In the genomic region with DNA sequence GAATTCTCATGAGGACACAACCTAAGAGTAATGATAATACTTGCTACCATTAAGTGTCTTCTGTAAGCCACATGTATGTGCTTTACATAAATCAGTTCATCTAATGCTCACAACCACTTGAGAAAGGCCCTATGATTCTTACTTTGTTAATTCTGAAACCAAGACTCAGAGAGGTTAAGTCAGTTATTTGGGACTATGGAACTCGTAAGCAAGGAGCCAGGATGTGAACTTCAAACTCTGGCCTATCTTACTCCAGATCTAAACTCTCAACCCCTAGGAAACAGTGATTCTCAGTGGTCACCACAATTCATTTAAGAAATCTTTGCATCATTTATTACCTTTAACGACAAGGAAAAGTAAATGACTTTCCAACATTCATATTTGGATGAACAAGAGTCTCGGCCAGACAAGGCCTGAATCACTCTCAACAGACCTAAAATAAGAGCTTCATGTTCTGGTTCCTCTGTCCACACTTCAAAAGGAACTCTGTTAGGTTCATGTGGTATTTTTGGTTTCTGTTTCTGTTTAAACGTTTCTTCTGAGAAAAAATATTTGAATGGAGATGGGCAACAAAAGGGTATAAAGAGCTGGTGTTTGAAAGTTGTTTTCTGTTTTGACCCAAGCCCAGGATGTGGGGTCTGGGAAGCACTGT, we compare ENCODE assay signal across 11 cellular contexts.
DNase-seq lines count a peak whose midpoint lies in the region; ATAC-seq, FAIRE-seq and TF ChIP-seq lines count a peak whose summit lies in the region.
"Had no signal": no experiment of that assay in that cellular context is flagged by ENCODE, and none has a peak within 500 bp of the region (broad histone marks: within the 10 kb centered on the region; RNA-seq: fewer than 3 reads in every experiment).

No MANE protein-coding gene starts in this region.

- H3K9me3 ChIP-seq in testis = no peaks in the 10 kb centered on the region
- no peaks in the 10 kb centered on the region for H3K9me3 ChIP-seq in HepG2 (ENCODE audit: low read length)

- peak overlapping the region in 2 of 59 donors; percentile 4 to 6 for H3K4me3 ChIP-seq in dorsolateral prefrontal cortex
- no peak overlapping the region for H3K4me3 ChIP-seq in testis
- no peak overlapping the region for H3K4me3 ChIP-seq in HepG2 (replicated peaks in 1 of 3; ENCODE audit: insufficient read depth in 1 of 3, low read depth in 2 of 3, low read length in 3 of 3)
- H3K4me3 ChIP-seq: heart right ventricle had no signal

- H3K27ac ChIP-seq in dorsolateral prefrontal cortex (peak overlapping the region in 45 of 59 donors; percentile 14 to 85 (median 56)), testis (no peak overlapping the region), HepG2 (ENCODE audit: extremely low read length, insufficient read depth, low read length) (no peak overlapping the region)

- H4K20me1 ChIP-seq in HepG2 (ENCODE audit: insufficient read depth, low read length) = no peaks in the 10 kb centered on the region

- TF ChIP-seq CTCF in dorsolateral prefrontal cortex (IDR thresholded peaks at IDR 0.05 in 54 of 56, conservative IDR thresholded peaks at IDR 0.05 in 2 of 56; ENCODE audit: low read depth in 1 of 56, partially characterized antibody in 56 of 56) (no peak), testis (IDR thresholded peaks at IDR 0.05) (no peak), HepG2 (CRISPR knock-in tag; IDR thresholded peaks at IDR 0.05) (no peak)

- no peaks in the 10 kb centered on the region for H3K4me1 ChIP-seq in testis
- no peaks in the 10 kb centered on the region for H3K4me1 ChIP-seq in HepG2 (ENCODE audit: insufficient read depth, low read length)

- POLR2A ChIA-PET in HepG2 (lab: Yijun Ruan, JAX) = no interaction called here

- no peak overlapping the region for H2AFZ ChIP-seq in HepG2 (ENCODE audit: low read length)

- no TSS peak for BruUV-seq in HepG2 (replicated peaks; lab: Mats Ljungman, UMichigan)

- ATAC-seq in GM21381 (IDR thresholded peaks at IDR 0.05; ENCODE audit: unreplicated experiment) = peak; percentile 77
- peak; percentile 68 for ATAC-seq in HG03175 (IDR thresholded peaks at IDR 0.05; ENCODE audit: unreplicated experiment)
- no peak for ATAC-seq in HepG2
- ATAC-seq: heart right ventricle had no signal

- CTCF ChIA-PET in HepG2 (lab: Yijun Ruan, JAX; ENCODE audit: low intra/inter-chr PET ratio, low total read pairs) = no interaction called here

- TF ChIP-seq EP300 in HepG2 (IDR thresholded peaks at IDR 0.05; ENCODE audit: low read depth in 2 of 2, low read length in 2 of 2) (no peak), HepG2 (CRISPR knock-in tag; IDR thresholded peaks at IDR 0.05; ENCODE audit: borderline replicate concordance) (no peak)

- no peak for TF ChIP-seq POLR2A in GM12892 (IDR thresholded peaks at IDR 0.05; ENCODE audit: low read depth, low read length)
- TF ChIP-seq POLR2A in testis (IDR thresholded peaks at IDR 0.05) = no peak
- no peak for TF ChIP-seq POLR2A in HepG2 (IDR thresholded peaks at IDR 0.05; ENCODE audit: insufficient read depth in 1 of 2, low read depth in 2 of 2, low read length in 2 of 2)

- H3K79me2 ChIP-seq in HepG2 (ENCODE audit: insufficient read depth, low read length) = no peaks in the 10 kb centered on the region

- H3K27me3 ChIP-seq in dorsolateral prefrontal cortex = no peaks in the 10 kb centered on the region
- no peaks in the 10 kb centered on the region for H3K27me3 ChIP-seq in testis
- H3K27me3 ChIP-seq in HepG2 (ENCODE audit: control insufficient read depth in 1 of 2, insufficient read depth in 2 of 2, low read length in 2 of 2) = no peaks in the 10 kb centered on the region
- H3K27me3 ChIP-seq: heart right ventricle had no signal

- intact Hi-C loops in dorsolateral prefrontal cortex (cut with DNase I) (no loop called here), testis (cut with DNase I; ENCODE audit: low total_unique reads) (no loop called here), HepG2 (cut with micrococcal nuclease; ENCODE audit: unreplicated experiment) (no loop called here)

- H3K36me3 ChIP-seq in testis (ENCODE audit: low read depth, missing control alignments) = no peaks in the 10 kb centered on the region
- H3K36me3 ChIP-seq in HepG2 (replicated peaks in 1 of 2; ENCODE audit: control insufficient read depth in 1 of 2, insufficient read depth in 2 of 2, low read length in 2 of 2) = no peaks in the 10 kb centered on the region

- FAIRE-seq in GM12892 (lab: Jason Lieb, UNC) (peak; percentile 87), HepG2 (lab: Jason Lieb, UNC) (no peak)
- FAIRE-seq: H1 had no signal

- WGBS in testis, 2 donors = 41 to 52% methylated on average over 4 of the region's 4 CpGs
- 2% methylated on average over 4 of the region's 4 CpGs for WGBS in HepG2 (ENCODE audit: low lambda C conversion rate)

- no peak overlapping the region for H3K9ac ChIP-seq in HepG2 (ENCODE audit: insufficient read depth, low read depth, low read length)

- in situ Hi-C loops in HepG2 (cut with HindIII; ENCODE audit: extremely low pct_ligation_motif_present, low pct_unique_long_range_greater_than_20kb) = no loop called here

- DNase-seq in GM12892 (ENCODE audit: insufficient read length) (no peak), dorsolateral prefrontal cortex (no peak), testis (no peak), AG08395 (ENCODE audit: low spot score) (no peak), HepG2 (ENCODE audit: low spot score) (no peak), nucleus accumbens (lab: John Stamatoyannopoulos, UW) (no peak)
- DNase-seq: activated CD8-positive, alpha-beta memory T cell treated with anti-CD3 and anti-CD28 coated beads for 24 hours; heart right ventricle had no signal

- TF ChIP-seq RAD21 in HepG2 (CRISPR knock-in tag; IDR thresholded peaks at IDR 0.05) = no peak

- H3K4me2 ChIP-seq in HepG2 (ENCODE audit: low read depth, low read length) = no peak overlapping the region

TF ChIP-seq in HepG2, 621 proteins besides CTCF, POLR2A, EP300 and RAD21:
- no peak for TF ChIP-seq ZNF343 (CRISPR knock-in tag; IDR thresholded peaks at IDR 0.05)
- no peak for TF ChIP-seq ZNF430 (CRISPR knock-in tag; IDR thresholded peaks at IDR 0.05)
TF ChIP-seq in HepG2: peak in this region for 0.

Comparison
In these comparisons a context has a peak if more than half of its experiments do, and no peak if none do; other contexts are left out.
1. H3K27ac ChIP-seq: peak in dorsolateral prefrontal cortex (45 of 59); none in testis (0 of 2) and HepG2 (single experiment).